ENCODE assay signal across 23 cellular contexts in genomic region chr7:158527495-158527894, GRCh38.
"Had no signal": no experiment of that assay in that cellular context is flagged by ENCODE, and none has a peak within 500 bp of the region (broad histone marks: within the 10 kb centered on the region; RNA-seq: fewer than 3 reads in every experiment).

No MANE protein-coding gene starts in this region.

- H3K9me3 ChIP-seq: breast epithelium, Peyer's patch had no signal

- H3K4me3 Mint-ChIP-seq: activated B cell treated with CpG ODN at 0.5 μM for 24 hours; activated CD4-positive, alpha-beta T cell treated with anti-CD3 and anti-CD28 coated beads, Interleukin-2, amount 10 ng/mL, durations not matched to agents 24 days and 14 days; activated CD8-positive, alpha-beta memory T cell treated with anti-CD3 and anti-CD28 coated beads, Interleukin-2, amount 10 ng/mL, durations not matched to agents 7 days and 5 days; activated naive CD4-positive, alpha-beta T cell treated with anti-CD3 and anti-CD28 coated beads, Interleukin-2, amount 50 U/mL, for 24 hours; activated T-cell treated with anti-CD3 and anti-CD28 coated beads, Interleukin-2, amount 50 U/mL, for 24 hours; activated T-helper 1 cell treated with anti-CD3 and anti-CD28 coated beads, Interleukin-12 subunit alpha, Interleukin-12 subunit beta, Interleukin-2, Interleukin-4 antibody, amounts not matched to agents 30 ng/mL and 10 ng/mL and 1 ng/mL, durations not matched to agents 14 hours and 24 hours and 36 hours; T-helper 1 cell treated with Interleukin-12 subunit alpha and Interleukin-12 subunit beta and Interleukin-4 antibody, amounts not matched to agents 30 μg/mL and 1 μg/mL, for 36 hours had no signal

- DNase-seq: activated B cell treated with CpG ODN at 0.5 μM for 24 hours; activated CD4-positive, alpha-beta T cell treated with anti-CD3 and anti-CD28 coated beads for 1 hour; activated CD4-positive, alpha-beta T cell treated with anti-CD3 and anti-CD28 coated beads, Interleukin-2, amount 10 ng/mL, durations not matched to agents 24 days and 14 days; activated CD4-positive, alpha-beta T cell treated with anti-CD3 and anti-CD28 coated beads, Interleukin-2, amount 50 U/mL, for 48 hours; activated CD8-positive, alpha-beta memory T cell treated with anti-CD3 and anti-CD28 coated beads, Interleukin-2, amount 10 ng/mL, durations not matched to agents 7 days and 5 days; activated effector memory CD4-positive, alpha-beta T cell treated with Interleukin-2 at 50 U/mL for 16 hours; activated naive CD4-positive, alpha-beta T cell; activated T-cell treated with anti-CD3 and anti-CD28 coated beads, Interleukin-2, amount 50 U/mL, for 24 hours; aorta; central memory CD4-positive, alpha-beta T cell; NCI-H1092 treated with DMSO at 0.1 percent for 48 hours; NCI-H1417 treated with DMSO at 0.1 percent for 48 hours; NCI-H1694 treated with DMSO at 0.1 percent for 48 hours; NCI-H2029 treated with DMSO at 0.1 percent for 48 hours; NCI-H345; NCI-H510A; NK-92 treated with Interleukin-12 subunit alpha and Interleukin-12 subunit beta, amount 100 ng/mL, for 24 hours; Peyer's patch; SHP77 treated with DMSO at 0.1 percent for 48 hours had no signal

- H3K27me3 Mint-ChIP-seq: activated CD4-positive, alpha-beta T cell treated with anti-CD3 and anti-CD28 coated beads, Interleukin-2, amount 10 ng/mL, durations not matched to agents 24 days and 14 days; activated CD8-positive, alpha-beta memory T cell treated with anti-CD3 and anti-CD28 coated beads, Interleukin-2, amount 10 ng/mL, durations not matched to agents 7 days and 5 days; activated naive CD4-positive, alpha-beta T cell treated with anti-CD3 and anti-CD28 coated beads, Interleukin-2, amount 50 U/mL, for 24 hours had no signal

- H3K36me3 Mint-ChIP-seq: activated CD8-positive, alpha-beta memory T cell treated with anti-CD3 and anti-CD28 coated beads, Interleukin-2, amount 10 ng/mL, durations not matched to agents 7 days and 5 days; activated naive CD4-positive, alpha-beta T cell treated with anti-CD3 and anti-CD28 coated beads, Interleukin-2, amount 50 U/mL, for 24 hours had no signal

- H3K4me1 ChIP-seq: breast epithelium, Peyer's patch had no signal

- H3K4me3 ChIP-seq: breast epithelium, Peyer's patch had no signal

- H3K9me3 Mint-ChIP-seq: activated B cell treated with CpG ODN at 0.5 μM for 24 hours; activated naive CD4-positive, alpha-beta T cell treated with anti-CD3 and anti-CD28 coated beads, Interleukin-2, amount 50 U/mL, for 24 hours; activated T-cell treated with anti-CD3 and anti-CD28 coated beads, Interleukin-2, amount 50 U/mL, for 24 hours had no signal

- H3K36me3 ChIP-seq: breast epithelium, Peyer's patch had no signal

- H3K27ac ChIP-seq: breast epithelium, Peyer's patch had no signal

- H3K4me1 Mint-ChIP-seq: activated B cell treated with CpG ODN at 0.5 μM for 24 hours; activated CD4-positive, alpha-beta T cell treated with anti-CD3 and anti-CD28 coated beads, Interleukin-2, amount 10 ng/mL, durations not matched to agents 24 days and 14 days; activated CD8-positive, alpha-beta memory T cell treated with anti-CD3 and anti-CD28 coated beads, Interleukin-2, amount 10 ng/mL, durations not matched to agents 7 days and 5 days; activated naive CD4-positive, alpha-beta T cell treated with anti-CD3 and anti-CD28 coated beads, Interleukin-2, amount 50 U/mL, for 24 hours had no signal

- H3K27me3 ChIP-seq: Peyer's patch had no signal

- H3K27ac Mint-ChIP-seq: activated B cell treated with CpG ODN at 0.5 μM for 24 hours; activated CD4-positive, alpha-beta T cell treated with anti-CD3 and anti-CD28 coated beads, Interleukin-2, amount 10 ng/mL, durations not matched to agents 24 days and 14 days; activated CD8-positive, alpha-beta memory T cell treated with anti-CD3 and anti-CD28 coated beads, Interleukin-2, amount 10 ng/mL, durations not matched to agents 7 days and 5 days; activated naive CD4-positive, alpha-beta T cell treated with anti-CD3 and anti-CD28 coated beads, Interleukin-2, amount 50 U/mL, for 24 hours; activated T-cell treated with anti-CD3 and anti-CD28 coated beads, Interleukin-2, amount 50 U/mL, for 24 hours; activated T-helper 1 cell treated with anti-CD3 and anti-CD28 coated beads, Interleukin-12 subunit alpha, Interleukin-12 subunit beta, Interleukin-2, Interleukin-4 antibody, amounts not matched to agents 30 ng/mL and 10 ng/mL and 1 ng/mL, durations not matched to agents 14 hours and 24 hours and 36 hours; T-helper 1 cell treated with Interleukin-12 subunit alpha and Interleukin-12 subunit beta and Interleukin-4 antibody, amounts not matched to agents 30 μg/mL and 1 μg/mL, for 36 hours had no signal
